Comparison of ENCODE assay signal across 15 cellular contexts in genomic region chr12:123741937-123742572, GRCh38. TPM values are rescaled to one million over a fixed set of nuclear protein-coding genes. Genes with fewer than 3 reads are reported as not detected.
DNase-seq lines count a peak whose midpoint lies in the region; ATAC-seq lines count a peak whose summit lies in the region.
"Had no signal": no experiment of that assay in that cellular context is flagged by ENCODE, and none has a peak within 500 bp of the region (broad histone marks: within the 10 kb centered on the region; RNA-seq: fewer than 3 reads in every experiment).

No MANE protein-coding gene starts in this region.

- H3K27me3 Mint-ChIP-seq in T-helper 2 cell treated with Interferon-gamma antibody and Interleukin-4, amounts not matched to agents 5 μg/mL and 100 μg/mL, for 36 hours (ENCODE audit: low read depth), result no peaks in the 10 kb centered on the region

- no peaks in the 10 kb centered on the region for H3K9me3 Mint-ChIP-seq in T-helper 2 cell treated with Interferon-gamma antibody and Interleukin-4, amounts not matched to agents 5 μg/mL and 100 μg/mL, for 36 hours
- H3K9me3 Mint-ChIP-seq: mesothelial cell of epicardium had no signal

- H3K4me2 ChIP-seq in BLaER1 treated with 17β-estradiol and CSF1 and Interleukin-3, amounts not matched to agents 10 nM and 100 nM, result peak overlapping the region in 8 of 11 experiments; percentile 6 to 51 (median 36); a peak in 9 of 22 replicates

- no peak for ATAC-seq in GM19395 (IDR thresholded peaks at IDR 0.05; ENCODE audit: unreplicated experiment)

- H3K27ac ChIP-seq in BLaER1 treated with 17β-estradiol and CSF1 and Interleukin-3, amounts not matched to agents 10 nM and 100 nM, result peak overlapping the region in 5 of 11 experiments; percentile 2 to 53 (median 36); a peak in 7 of 22 replicates
- H3K27ac ChIP-seq: C4-2B, epithelial cell of prostate, pancreas, testis had no signal

- peaks cover 6 to 28% (median 16%) of the 10 kb centered on the region in 10 experiments; a peak in 17 of 20 replicates for H3K4me1 ChIP-seq in BLaER1 treated with 17β-estradiol and CSF1 and Interleukin-3, amounts not matched to agents 10 nM and 100 nM
- H3K4me1 ChIP-seq: pancreas, testis had no signal

- peaks cover 41% of the 10 kb centered on the region for H3K4me1 Mint-ChIP-seq in T-helper 2 cell treated with Interferon-gamma antibody and Interleukin-4, amounts not matched to agents 5 μg/mL and 100 μg/mL, for 36 hours (ENCODE audit: low read depth)
- H3K4me1 Mint-ChIP-seq: mesothelial cell of epicardium had no signal

- H3K9me3 ChIP-seq in BLaER1 treated with 17β-estradiol and CSF1 and Interleukin-3, amounts not matched to agents 10 nM and 100 nM (replicated peaks in 1 of 11), result no peaks in the 10 kb centered on the region
- H3K9me3 ChIP-seq: pancreas, testis had no signal

- H3K36me3 Mint-ChIP-seq in T-helper 2 cell treated with Interferon-gamma antibody and Interleukin-4, amounts not matched to agents 5 μg/mL and 100 μg/mL, for 36 hours (ENCODE audit: low read depth), result peaks cover 73% of the 10 kb centered on the region

- H3K4me3 ChIP-seq in BLaER1 treated with 17β-estradiol and CSF1 and Interleukin-3, amounts not matched to agents 10 nM and 100 nM, result no peak overlapping the region
- H3K4me3 ChIP-seq: pancreas, testis had no signal

- H3K9ac ChIP-seq in BLaER1 treated with 17β-estradiol and CSF1 and Interleukin-3, amounts not matched to agents 10 nM and 100 nM, result no peak overlapping the region

- H3K36me3 ChIP-seq in BLaER1 treated with 17β-estradiol and CSF1 and Interleukin-3, amounts not matched to agents 10 nM and 100 nM, result peaks cover 73 to 100% (median 95%) of the 10 kb centered on the region in 11 experiments

- peaks cover 0 to 9% (median 0%) of the 10 kb centered on the region in 11 experiments; a peak in 2 of 22 replicates for H4K20me1 ChIP-seq in BLaER1 treated with 17β-estradiol and CSF1 and Interleukin-3, amounts not matched to agents 10 nM and 100 nM

- DNase-seq in GDM1 (lab: John Stamatoyannopoulos, UW) (peak; percentile 49), myocyte (ENCODE audit: low read depth) (peak; percentile 78), NCI-H1417 treated with DMSO at 0.1 percent for 48 hours (lab: John Stamatoyannopoulos, UW) (no peak), HT-29 (ENCODE audit: low spot score) (no peak)
- peak; percentile 23 for DNase-seq in T-helper 2 cell treated with Interferon-gamma antibody and Interleukin-4, amounts not matched to agents 5 μg/mL and 100 μg/mL, for 36 hours (ENCODE audit: low spot score)
- DNase-seq: NCI-H2081 treated with DMSO at 0.1 percent for 48 hours, NCI-H82, pancreas, testis had no signal

- peak overlapping the region; percentile 85 for H3K27ac Mint-ChIP-seq in T-helper 2 cell treated with Interferon-gamma antibody and Interleukin-4, amounts not matched to agents 5 μg/mL and 100 μg/mL, for 36 hours
- H3K27ac Mint-ChIP-seq: mesothelial cell of epicardium had no signal

- H3K4me3 Mint-ChIP-seq in T-helper 2 cell treated with Interferon-gamma antibody and Interleukin-4, amounts not matched to agents 5 μg/mL and 100 μg/mL, for 36 hours, result peak overlapping the region; percentile 69
- H3K4me3 Mint-ChIP-seq: mesothelial cell of epicardium had no signal

- H3K27me3 ChIP-seq in BLaER1 treated with 17β-estradiol and CSF1 and Interleukin-3, amounts not matched to agents 10 nM and 100 nM, result no peaks in the 10 kb centered on the region
- H3K27me3 ChIP-seq: pancreas, testis had no signal

RNA-seq across cellular contexts. Expression of gene DNAH10, which starts 20.0 kb away (rescaled TPM):
- total RNA-seq in myocyte, result 0.16 and 0.36 TPM in 2 replicates
- polyA plus RNA-seq in myocyte (2012), result 0.50 TPM
- under 0.01 TPM in 1 of 2 replicates, not detected in the other for total RNA-seq in HT-29 (2014; rRNA removed; shearing (Covaris generic))
- total RNA-seq: glomerular endothelial cell had no signal

RNA-seq across cellular contexts. Expression of gene ATP6V0A2, which starts 29.9 kb away (rescaled TPM):
- total RNA-seq in myocyte, result 35.2 and 44.7 TPM in 2 replicates
- 25.3 TPM for polyA plus RNA-seq in myocyte (2012)
- total RNA-seq in HT-29 (2014; rRNA removed; shearing (Covaris generic)), result 28.6 and 34.8 TPM in 2 replicates

Comparison
In these comparisons a context has a peak if more than half of its experiments do, and no peak if none do; other contexts are left out.
1. DNase-seq: peak in GDM1 (single experiment), T-helper 2 cell treated with Interferon-gamma antibody and Interleukin-4, amounts not matched to agents 5 μg/mL and 100 μg/mL, for 36 hours (single experiment) and myocyte (single experiment); none in NCI-H1417 treated with DMSO at 0.1 percent for 48 hours (single experiment) and HT-29 (single experiment).